7 cellular contexts compared by ENCODE assay signal in the genomic region with DNA sequence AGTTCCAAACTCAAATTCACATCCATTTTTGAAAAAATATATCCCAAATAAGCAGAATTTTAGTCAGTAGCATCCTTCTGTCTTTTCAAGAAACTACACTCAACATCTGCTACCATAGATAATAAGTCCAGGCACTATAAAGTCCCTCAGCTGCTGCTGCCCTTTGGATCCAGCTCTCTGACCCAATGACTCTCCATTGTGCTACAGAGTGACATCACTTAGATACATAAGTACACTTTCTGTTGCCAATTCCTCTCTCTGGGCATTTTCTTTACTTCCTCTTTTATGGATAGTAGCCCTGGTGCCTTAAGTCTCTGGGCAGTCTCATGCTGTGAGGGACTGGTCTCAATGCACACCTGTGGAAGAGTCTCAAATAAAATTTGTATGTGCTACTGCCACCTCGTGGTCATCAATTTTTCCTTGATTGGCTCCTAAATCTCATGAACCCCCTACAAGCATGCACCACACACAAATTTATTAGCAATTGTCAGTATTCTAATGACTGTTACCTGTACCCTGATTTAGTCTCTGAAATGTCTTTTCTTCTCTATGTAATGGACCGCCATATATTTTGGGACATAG.
DNase-seq lines count a peak whose midpoint lies in the region; ATAC-seq and TF ChIP-seq lines count a peak whose summit lies in the region.

No MANE protein-coding gene starts in this region.

- peaks cover 21% of the 10 kb centered on the region for H3K36me3 Mint-ChIP-seq in WTC11

- ATAC-seq in GM21423 (IDR thresholded peaks at IDR 0.05; ENCODE audit: unreplicated experiment) (peak; percentile 90), WTC11 (peak; percentile 97), HG03378 (IDR thresholded peaks at IDR 0.05; ENCODE audit: unreplicated experiment) (no peak)

- no peak overlapping the region for H2BK12ac ChIP-seq in mesenchymal stem cell (ENCODE audit: low read length in 2 of 2)

- H3K14ac ChIP-seq in mesenchymal stem cell (ENCODE audit: low read length in 2 of 2), result no peak overlapping the region

- no peak overlapping the region for H2AFZ ChIP-seq in mesenchymal stem cell (ENCODE audit: low read depth, low read length)

- H3K4me1 Mint-ChIP-seq in WTC11, result peaks cover 5% of the 10 kb centered on the region

- H3K9me3 Mint-ChIP-seq in WTC11, result peaks cover 31% of the 10 kb centered on the region

- H3K27me3 Mint-ChIP-seq in WTC11 (ENCODE audit: low read depth), result no peaks in the 10 kb centered on the region

- H2BK15ac ChIP-seq in mesenchymal stem cell (ENCODE audit: low read depth, poor library complexity, severe bottlenecking), result no peak overlapping the region

- no peaks in the 10 kb centered on the region for H3K36me3 ChIP-seq in mesenchymal stem cell (ENCODE audit: control insufficient read depth in 1 of 2, insufficient read depth in 2 of 2, low read depth in 1 of 2, low read length in 2 of 2)

- H2BK120ac ChIP-seq in mesenchymal stem cell (ENCODE audit: low read depth, low read length), result no peak overlapping the region

- POLR2A ChIA-PET in WTC11 (lab: Charles Lee), result no interaction called here

- H3K23ac ChIP-seq in mesenchymal stem cell (ENCODE audit: low read length in 2 of 2), result no peak overlapping the region

- peak; percentile 44 for TF ChIP-seq CTCF in GM12873 (IDR thresholded peaks at IDR 0.05; ENCODE audit: insufficient read depth, low read depth, low read length, missing control alignments)
- no peak; the same call in 1 of the 2 replicates for TF ChIP-seq CTCF in WTC11 (IDR thresholded peaks at IDR 0.05)

- H3K79me1 ChIP-seq in mesenchymal stem cell (replicated peaks; ENCODE audit: low read length, poor library complexity, severe bottlenecking), result no peaks in the 10 kb centered on the region

- no peaks in the 10 kb centered on the region for H3K27me3 ChIP-seq in mesenchymal stem cell (ENCODE audit: control insufficient read depth in 1 of 2, insufficient read depth in 1 of 2, low read length in 2 of 2)

- CTCF ChIA-PET in WTC11 (lab: Charles Lee), result interaction anchor here (1.4 kb wide), 1 partner anchor 356 kb away, joined by 4 read pairs; no protein-coding TSS in a partner anchor

- no peak overlapping the region for H3K9ac ChIP-seq in mesenchymal stem cell (ENCODE audit: low read length)

- no peak overlapping the region for H3K27ac ChIP-seq in mesenchymal stem cell (ENCODE audit: low read length, poor library complexity, severe bottlenecking)

- H3K18ac ChIP-seq in mesenchymal stem cell (ENCODE audit: low read depth in 1 of 2, low read length in 2 of 2), result no peak overlapping the region

- H3K9me3 ChIP-seq in mesenchymal stem cell (ENCODE audit: control insufficient read depth, low read length), result peaks cover 21% of the 10 kb centered on the region

- no peak overlapping the region for H3K4ac ChIP-seq in mesenchymal stem cell (ENCODE audit: low read depth in 1 of 2, low read length in 2 of 2)

- no peak overlapping the region for H3K4me3 ChIP-seq in mesenchymal stem cell (ENCODE audit: insufficient read depth in 1 of 2, low read depth in 1 of 2, low read length in 2 of 2)

- no peak overlapping the region for H2BK5ac ChIP-seq in mesenchymal stem cell (ENCODE audit: low read depth, low read length, poor library complexity, severe bottlenecking)

- no peak overlapping the region for H2AK5ac ChIP-seq in mesenchymal stem cell (ENCODE audit: low read length, severe bottlenecking)

- peak; percentile 19; the same call in 1 of the 2 replicates for TF ChIP-seq RAD21 in Ishikawa (IDR thresholded peaks at IDR 0.05; ENCODE audit: low read depth)

- no peak overlapping the region for H4K8ac ChIP-seq in mesenchymal stem cell (ENCODE audit: low read length)

- H3K4me2 ChIP-seq in mesenchymal stem cell (ENCODE audit: low read length, poor library complexity, severe bottlenecking), result no peak overlapping the region

- no peak overlapping the region for H4K91ac ChIP-seq in mesenchymal stem cell (ENCODE audit: low read length)

- no peaks in the 10 kb centered on the region for H3K4me1 ChIP-seq in mesenchymal stem cell (ENCODE audit: control insufficient read depth, insufficient read depth, low read depth, low read length)

- no peak overlapping the region for H3K4me3 Mint-ChIP-seq in WTC11

- peak; percentile 50 for DNase-seq in WTC11 (ENCODE audit: low spot score)
- peak; percentile 30 for DNase-seq in mesenchymal stem cell
- DNase-seq in T1000 (lab: John Stamatoyannopoulos, UW), result no peak

- TF ChIP-seq EP300 in Ishikawa (IDR thresholded peaks at IDR 0.05; ENCODE audit: borderline replicate concordance), result no peak

- H3K27ac Mint-ChIP-seq in WTC11, result no peak overlapping the region

- WGBS in mesenchymal stem cell, result 100% methylated on average over 1 of the region's 2 CpGs

TF ChIP-seq in Ishikawa, 13 proteins besides CTCF, POLR2A, EP300 and RAD21 (continues in another document):
- TF ChIP-seq YY1 (IDR thresholded peaks at IDR 0.05; ENCODE audit: low read depth) (no peak), TEAD4 (IDR thresholded peaks at IDR 0.05) (no peak), TAF1 (IDR thresholded peaks at IDR 0.05; ENCODE audit: low read depth) (no peak), EGR1 (IDR thresholded peaks at IDR 0.05) (no peak), CEBPB (IDR thresholded peaks at IDR 0.05) (no peak), TCF12 (IDR thresholded peaks at IDR 0.05; ENCODE audit: low read depth) (no peak), NFIC (IDR thresholded peaks at IDR 0.05) (no peak), CREB1 (IDR thresholded peaks at IDR 0.05; ENCODE audit: low read depth) (no peak), FOXM1 (IDR thresholded peaks at IDR 0.05; ENCODE audit: borderline replicate concordance, low read depth) (no peak), ZBTB7A (IDR thresholded peaks at IDR 0.05; ENCODE audit: low read depth) (no peak)
- TF ChIP-seq, protein P1, sequence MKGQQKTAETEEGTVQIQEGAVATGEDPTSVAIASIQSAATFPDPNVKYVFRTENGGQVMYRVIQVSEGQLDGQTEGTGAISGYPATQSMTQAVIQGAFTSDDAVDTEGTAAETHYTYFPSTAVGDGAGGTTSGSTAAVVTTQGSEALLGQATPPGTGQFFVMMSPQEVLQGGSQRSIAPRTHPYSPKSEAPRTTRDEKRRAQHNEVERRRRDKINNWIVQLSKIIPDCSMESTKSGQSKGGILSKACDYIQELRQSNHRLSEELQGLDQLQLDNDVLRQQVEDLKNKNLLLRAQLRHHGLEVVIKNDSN (IDR thresholded peaks at IDR 0.05), result no peak
- TF ChIP-seq, protein P2, sequence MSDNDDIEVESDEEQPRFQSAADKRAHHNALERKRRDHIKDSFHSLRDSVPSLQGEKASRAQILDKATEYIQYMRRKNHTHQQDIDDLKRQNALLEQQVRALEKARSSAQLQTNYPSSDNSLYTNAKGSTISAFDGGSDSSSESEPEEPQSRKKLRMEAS (IDR thresholded peaks at IDR 0.05), result no peak

TF ChIP-seq in WTC11, 78 proteins besides CTCF, POLR2A, EP300 and RAD21 (continues in another document):
- TF ChIP-seq, protein P3, sequence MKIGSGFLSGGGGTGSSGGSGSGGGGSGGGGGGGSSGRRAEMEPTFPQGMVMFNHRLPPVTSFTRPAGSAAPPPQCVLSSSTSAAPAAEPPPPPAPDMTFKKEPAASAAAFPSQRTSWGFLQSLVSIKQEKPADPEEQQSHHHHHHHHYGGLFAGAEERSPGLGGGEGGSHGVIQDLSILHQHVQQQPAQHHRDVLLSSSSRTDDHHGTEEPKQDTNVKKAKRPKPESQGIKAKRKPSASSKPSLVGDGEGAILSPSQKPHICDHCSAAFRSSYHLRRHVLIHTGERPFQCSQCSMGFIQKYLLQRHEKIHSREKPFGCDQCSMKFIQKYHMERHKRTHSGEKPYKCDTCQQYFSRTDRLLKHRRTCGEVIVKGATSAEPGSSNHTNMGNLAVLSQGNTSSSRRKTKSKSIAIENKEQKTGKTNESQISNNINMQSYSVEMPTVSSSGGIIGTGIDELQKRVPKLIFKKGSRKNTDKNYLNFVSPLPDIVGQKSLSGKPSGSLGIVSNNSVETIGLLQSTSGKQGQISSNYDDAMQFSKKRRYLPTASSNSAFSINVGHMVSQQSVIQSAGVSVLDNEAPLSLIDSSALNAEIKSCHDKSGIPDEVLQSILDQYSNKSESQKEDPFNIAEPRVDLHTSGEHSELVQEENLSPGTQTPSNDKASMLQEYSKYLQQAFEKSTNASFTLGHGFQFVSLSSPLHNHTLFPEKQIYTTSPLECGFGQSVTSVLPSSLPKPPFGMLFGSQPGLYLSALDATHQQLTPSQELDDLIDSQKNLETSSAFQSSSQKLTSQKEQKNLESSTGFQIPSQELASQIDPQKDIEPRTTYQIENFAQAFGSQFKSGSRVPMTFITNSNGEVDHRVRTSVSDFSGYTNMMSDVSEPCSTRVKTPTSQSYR (CRISPR knock-in tag; IDR thresholded peaks at IDR 0.05), result no peak
- TF ChIP-seq PRRX2 (CRISPR knock-in tag; IDR thresholded peaks at IDR 0.05) (no peak), ZNF121 (CRISPR knock-in tag; IDR thresholded peaks at IDR 0.05) (no peak), SOX15 (CRISPR knock-in tag; IDR thresholded peaks at IDR 0.05) (no peak), NR3C1 (CRISPR knock-in tag; conservative IDR thresholded peaks at IDR 0.05; ENCODE audit: low read depth) (no peak), ZNF396 (CRISPR knock-in tag; IDR thresholded peaks at IDR 0.05; ENCODE audit: borderline replicate concordance) (no peak), NR1H2 (CRISPR knock-in tag; IDR thresholded peaks at IDR 0.05) (no peak), ATF1 (CRISPR knock-in tag; IDR thresholded peaks at IDR 0.05) (no peak), GABPB1 (CRISPR knock-in tag; IDR thresholded peaks at IDR 0.05) (no peak), JUN (CRISPR knock-in tag; IDR thresholded peaks at IDR 0.05) (no peak), ZNF219 (CRISPR knock-in tag; IDR thresholded peaks at IDR 0.05; ENCODE audit: borderline replicate concordance) (no peak)
- TF ChIP-seq, protein P4, sequence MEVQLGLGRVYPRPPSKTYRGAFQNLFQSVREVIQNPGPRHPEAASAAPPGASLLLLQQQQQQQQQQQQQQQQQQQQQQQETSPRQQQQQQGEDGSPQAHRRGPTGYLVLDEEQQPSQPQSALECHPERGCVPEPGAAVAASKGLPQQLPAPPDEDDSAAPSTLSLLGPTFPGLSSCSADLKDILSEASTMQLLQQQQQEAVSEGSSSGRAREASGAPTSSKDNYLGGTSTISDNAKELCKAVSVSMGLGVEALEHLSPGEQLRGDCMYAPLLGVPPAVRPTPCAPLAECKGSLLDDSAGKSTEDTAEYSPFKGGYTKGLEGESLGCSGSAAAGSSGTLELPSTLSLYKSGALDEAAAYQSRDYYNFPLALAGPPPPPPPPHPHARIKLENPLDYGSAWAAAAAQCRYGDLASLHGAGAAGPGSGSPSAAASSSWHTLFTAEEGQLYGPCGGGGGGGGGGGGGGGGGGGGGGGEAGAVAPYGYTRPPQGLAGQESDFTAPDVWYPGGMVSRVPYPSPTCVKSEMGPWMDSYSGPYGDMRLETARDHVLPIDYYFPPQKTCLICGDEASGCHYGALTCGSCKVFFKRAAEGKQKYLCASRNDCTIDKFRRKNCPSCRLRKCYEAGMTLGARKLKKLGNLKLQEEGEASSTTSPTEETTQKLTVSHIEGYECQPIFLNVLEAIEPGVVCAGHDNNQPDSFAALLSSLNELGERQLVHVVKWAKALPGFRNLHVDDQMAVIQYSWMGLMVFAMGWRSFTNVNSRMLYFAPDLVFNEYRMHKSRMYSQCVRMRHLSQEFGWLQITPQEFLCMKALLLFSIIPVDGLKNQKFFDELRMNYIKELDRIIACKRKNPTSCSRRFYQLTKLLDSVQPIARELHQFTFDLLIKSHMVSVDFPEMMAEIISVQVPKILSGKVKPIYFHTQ (CRISPR knock-in tag; IDR thresholded peaks at IDR 0.05), result no peak
